8 cellular contexts compared by ENCODE assay signal in the genomic region with DNA sequence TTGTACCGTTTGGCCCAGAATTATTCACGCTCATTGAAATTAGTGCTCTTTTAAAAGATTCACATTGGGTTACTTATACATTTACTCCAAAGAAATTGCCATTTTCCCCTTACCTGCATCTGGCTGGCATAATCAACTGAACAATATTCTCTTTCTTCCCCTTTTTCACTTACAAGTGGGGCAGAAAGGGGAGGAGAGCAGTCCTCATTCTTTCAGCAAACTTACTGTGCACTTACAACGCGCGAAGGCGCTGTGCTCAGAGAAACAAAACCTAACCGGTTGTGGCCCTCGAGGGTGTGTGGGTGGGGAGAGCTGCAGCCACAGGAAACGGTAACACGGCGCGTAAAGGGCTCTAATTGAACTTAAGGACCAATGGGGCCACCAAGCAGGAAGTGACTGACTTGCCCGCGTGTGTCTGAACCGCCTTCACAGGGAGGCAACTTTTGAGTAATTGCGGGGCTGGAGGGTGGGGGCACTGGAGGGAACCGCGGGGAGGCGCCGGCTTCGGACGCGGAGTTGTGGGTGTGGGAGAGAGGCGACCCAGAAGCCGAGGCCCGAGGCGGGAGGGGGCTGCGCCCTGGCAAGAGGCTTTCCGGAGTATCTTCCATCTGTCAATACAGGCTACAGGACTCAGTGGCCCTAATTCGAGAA. TPM values are rescaled to one million over a fixed set of nuclear protein-coding genes. Genes with fewer than 3 reads are reported as not detected.
DNase-seq lines count a peak whose midpoint lies in the region; ATAC-seq and TF ChIP-seq lines count a peak whose summit lies in the region.

No MANE protein-coding gene starts in this region.

- H3K4me3 ChIP-seq in Caco-2 (ENCODE audit: low read depth, low read length) (peak overlapping the region; percentile 69), endodermal cell (ENCODE audit: low read length) (peak overlapping the region; percentile 97)

- intact Hi-C loops in Caco-2 (cut with micrococcal nuclease; ENCODE audit: unreplicated experiment): loop anchor here (1.0 to 5.0 kb wide), 4 partner anchors 21 to 154 kb away; partner anchors contain the start of genes MYOM3 and SRSF10

- no peaks in the 10 kb centered on the region for H3K9me3 ChIP-seq in Caco-2
- H3K9me3 ChIP-seq in endodermal cell (ENCODE audit: control insufficient read depth, low read length): no peaks in the 10 kb centered on the region

- no peaks in the 10 kb centered on the region for H3K27me3 Mint-ChIP-seq in Caco-2 (ENCODE audit: insufficient read depth, unreplicated experiment)
- no peaks in the 10 kb centered on the region for H3K27me3 Mint-ChIP-seq in endodermal cell (ENCODE audit: insufficient read depth)
- H3K27me3 Mint-ChIP-seq in mesothelial cell of epicardium (ENCODE audit: low read depth): no peaks in the 10 kb centered on the region

- H3K4me1 Mint-ChIP-seq in Caco-2 (ENCODE audit: low read depth, unreplicated experiment) (no peaks in the 10 kb centered on the region), endodermal cell (peaks cover 19% of the 10 kb centered on the region), mesothelial cell of epicardium (peaks cover 50% of the 10 kb centered on the region)

- ATAC-seq in GM21367 (IDR thresholded peaks at IDR 0.05; ENCODE audit: unreplicated experiment): peak; percentile 50

- DNase-seq in Caco-2 (peak; percentile 86 to 93), HT1080 (ENCODE audit: low read depth) (peak; percentile 96), NOMO-1 (lab: John Stamatoyannopoulos, UW; ENCODE audit: unreplicated experiment in 2 of 2) (peak; percentile 99 to 100), endodermal cell (peak; percentile 91), mesothelial cell of epicardium (ENCODE audit: low spot score in 2 of 2, unreplicated experiment in 2 of 2) (peak; percentile 66 to 80)
- peak; percentile 72 to 83 (median 77) for DNase-seq in activated CD8-positive, alpha-beta memory T cell treated with anti-CD3 and anti-CD28 coated beads for 48 hours (ENCODE audit: low read depth in 2 of 3, low spot score in 2 of 3)
- peak; percentile 83 to 89 for DNase-seq in stimulated activated CD8-positive, alpha-beta memory T cell treated with anti-CD3 and anti-CD28 coated beads, Interleukin-2, amount 100 ng/mL, for 48 hours (ENCODE audit: low read depth in 2 of 2)

- H3K9me3 Mint-ChIP-seq in Caco-2 (ENCODE audit: unreplicated experiment) (no peaks in the 10 kb centered on the region), endodermal cell (no peaks in the 10 kb centered on the region), mesothelial cell of epicardium (no peaks in the 10 kb centered on the region)

- no peaks in the 10 kb centered on the region for H3K36me3 ChIP-seq in Caco-2 (ENCODE audit: control insufficient read depth, insufficient read depth, low read length)
- H3K36me3 ChIP-seq in endodermal cell (ENCODE audit: control insufficient read depth, insufficient read depth, low read length): peaks cover 24% of the 10 kb centered on the region

- H3K4me1 ChIP-seq in Caco-2 (peaks cover 6% of the 10 kb centered on the region; the same call in 1 of the 2 replicates), endodermal cell (ENCODE audit: control insufficient read depth, insufficient read depth, low read length) (peaks cover 3% of the 10 kb centered on the region)

- H3K27ac Mint-ChIP-seq in Caco-2 (ENCODE audit: unreplicated experiment) (peak overlapping the region; percentile 99), endodermal cell (peak overlapping the region; percentile 74), mesothelial cell of epicardium (peak overlapping the region; percentile 100)

- peaks cover 53% of the 10 kb centered on the region for H3K36me3 Mint-ChIP-seq in Caco-2 (ENCODE audit: insufficient read depth, unreplicated experiment)
- peaks cover 19% of the 10 kb centered on the region for H3K36me3 Mint-ChIP-seq in endodermal cell (ENCODE audit: low read depth)
- H3K36me3 Mint-ChIP-seq in mesothelial cell of epicardium: peaks cover 2% of the 10 kb centered on the region

- TF ChIP-seq CTCF in Caco-2 (IDR thresholded peaks at IDR 0.05; ENCODE audit: insufficient read depth in 1 of 2, low read depth in 1 of 2, low read length in 1 of 2, severe bottlenecking in 1 of 2, unreplicated experiment in 1 of 2) (peak in 1 of 2 experiments; percentile 45), endodermal cell (conservative IDR thresholded peaks at IDR 0.05) (peak; percentile 34), mesothelial cell of epicardium (IDR thresholded peaks at IDR 0.05; ENCODE audit: unreplicated experiment) (no peak)

- peak overlapping the region; percentile 97 for H3K9ac ChIP-seq in endodermal cell (ENCODE audit: extremely low read depth, low read length, poor library complexity, severe bottlenecking)

- H3K27ac ChIP-seq in endodermal cell (ENCODE audit: low read depth, low read length): peak overlapping the region; percentile 99

- H3K27me3 ChIP-seq in Caco-2 (replicated peaks; ENCODE audit: control insufficient read depth, insufficient read depth, low read length) (no peaks in the 10 kb centered on the region), endodermal cell (ENCODE audit: control insufficient read depth, insufficient read depth, low read length, poor library complexity, severe bottlenecking) (no peaks in the 10 kb centered on the region)

- 4 to 16% methylated on average over 11 to 30 of the region's 30 CpGs for WGBS in endodermal cell (ENCODE audit: insufficient coverage in 1 of 2, insufficient read length in 1 of 2), 2 experiments

- POLR2A ChIA-PET in Caco-2 (lab: Charles Lee): interaction anchor here (0.5 to 1.7 kb wide), 7 partner anchors 21 to 229 kb away, joined by 3 to 9 read pairs (median 3); partner anchors contain the start of genes PITHD1 and SRSF10

- peak overlapping the region; percentile 94 for H3K4me3 Mint-ChIP-seq in Caco-2 (ENCODE audit: unreplicated experiment)
- peak overlapping the region; percentile 98 for H3K4me3 Mint-ChIP-seq in endodermal cell
- peak overlapping the region; percentile 100 for H3K4me3 Mint-ChIP-seq in mesothelial cell of epicardium

- TSS peak; percentile 73 for BruUV-seq in Caco-2 (replicated peaks; lab: Mats Ljungman, UMichigan)

- CTCF ChIA-PET in Caco-2 (lab: Charles Lee): interaction anchor here (0.6 to 1.1 kb wide), 2 partner anchors 69 to 72 kb away, joined by 4 read pairs; no protein-coding TSS in a partner anchor

RNA-seq across cellular contexts. Expression of gene PNRC2, which starts 0.7 kb away (rescaled TPM):
- total RNA-seq in Caco-2 (2022) (89.8 and 93.7 TPM in 2 replicates), endodermal cell (100 to 1,000 TPM; 107 to 108 TPM), mesothelial cell of epicardium (134 to 150 TPM (median 149 TPM) in 3 replicates)
- 65.5 and 326 TPM in 2 replicates for total RNA-seq in HT1080 (2014; rRNA removed; shearing (Covaris generic))
- polyA plus RNA-seq in HT1080 (2015; cell fraction: cytosol; rRNA removed): 87.1 and 100 TPM in 2 replicates
- polyA plus RNA-seq in HT1080 (2015; cell fraction: nucleus; rRNA removed): 90.1 and 90.4 TPM in 2 replicates
- 132 TPM for polyA plus RNA-seq in endodermal cell (2013, experiment 1 of 2)
- 128 TPM for polyA plus RNA-seq in endodermal cell (2013, experiment 2 of 2)

RNA-seq across cellular contexts. Expression of gene SRSF10, which starts 21.2 kb away (rescaled TPM):
- total RNA-seq in Caco-2 (2022) (128 and 133 TPM in 2 replicates), endodermal cell (100 to 1,000 TPM; 162 to 170 TPM), mesothelial cell of epicardium (201 to 216 TPM (median 208 TPM) in 3 replicates)
- 85.7 and 113 TPM in 2 replicates for total RNA-seq in HT1080 (2014; rRNA removed; shearing (Covaris generic))
- 87.2 and 108 TPM in 2 replicates for polyA plus RNA-seq in HT1080 (2015; cell fraction: cytosol; rRNA removed)
- polyA plus RNA-seq in HT1080 (2015; cell fraction: nucleus; rRNA removed): 196 and 217 TPM in 2 replicates
- 167 TPM for polyA plus RNA-seq in endodermal cell (2013, experiment 1 of 2)
- polyA plus RNA-seq in endodermal cell (2013, experiment 2 of 2): 155 TPM

RNA-seq across cellular contexts. Expression of gene CNR2, which starts 45.8 kb away (rescaled TPM):
- total RNA-seq in Caco-2 (2022): not detected in 2 replicates
- not detected in 2 replicates for total RNA-seq in HT1080 (2014; rRNA removed; shearing (Covaris generic))
- not detected in 2 replicates for polyA plus RNA-seq in HT1080 (2015; cell fraction: cytosol; rRNA removed)
- polyA plus RNA-seq in HT1080 (2015; cell fraction: nucleus; rRNA removed): not detected in 2 replicates
- total RNA-seq in endodermal cell: not detected
- polyA plus RNA-seq in endodermal cell (2013, experiment 1 of 2): not detected
- polyA plus RNA-seq in endodermal cell (2013, experiment 2 of 2): not detected
- not detected in 3 replicates for total RNA-seq in mesothelial cell of epicardium

Comparison
In these comparisons a context has a peak if more than half of its experiments do, and no peak if none do; other contexts are left out.
1. Peak in every context shown above with its lines: DNase-seq, ATAC-seq, H3K4me3 ChIP-seq and H3K27ac ChIP-seq.